In the genomic region with DNA sequence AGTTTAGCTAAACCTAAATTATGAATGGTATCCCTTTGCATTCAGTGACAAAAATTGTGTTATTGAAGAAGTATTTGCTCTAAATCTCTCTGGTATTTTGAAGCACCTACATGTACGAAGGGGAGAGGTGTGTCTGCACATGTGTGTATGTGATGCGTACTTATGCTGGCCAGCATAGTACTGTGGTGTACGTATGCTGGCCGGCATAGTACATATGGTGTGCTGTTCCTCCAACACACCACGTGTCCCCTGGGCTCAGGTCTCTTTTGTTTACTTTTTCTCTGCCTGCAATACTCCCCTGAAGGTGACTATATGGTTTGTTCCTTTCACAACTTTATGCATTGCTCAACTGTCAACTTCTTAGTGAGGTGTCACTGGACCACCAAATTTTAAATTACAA, we compare ENCODE assay signal across 2 cellular contexts.
TF ChIP-seq lines count a peak whose summit lies in the region.

No MANE protein-coding gene starts in this region.

TF ChIP-seq in HepG2, 621 proteins besides CTCF, POLR2A, EP300 and RAD21:
- TF ChIP-seq, protein P1, sequence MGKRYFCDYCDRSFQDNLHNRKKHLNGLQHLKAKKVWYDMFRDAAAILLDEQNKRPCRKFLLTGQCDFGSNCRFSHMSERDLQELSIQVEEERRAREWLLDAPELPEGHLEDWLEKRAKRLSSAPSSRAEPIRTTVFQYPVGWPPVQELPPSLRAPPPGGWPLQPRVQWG (CRISPR knock-in tag; IDR thresholded peaks at IDR 0.05; ENCODE audit: borderline replicate concordance, low read depth) = no peak
- no peak for TF ChIP-seq GABPA (IDR thresholded peaks at IDR 0.05; ENCODE audit: low read depth, low read length)
- TF ChIP-seq GABPA (CRISPR knock-in tag; IDR thresholded peaks at IDR 0.05; ENCODE audit: low read depth) = no peak
- TF ChIP-seq ZFP36 (IDR thresholded peaks at IDR 0.05; ENCODE audit: borderline replicate concordance, low read depth, low read length, partially characterized antibody) = no peak
- TF ChIP-seq FOXK2 (IDR thresholded peaks at IDR 0.05) = no peak
- TF ChIP-seq, protein P2, sequence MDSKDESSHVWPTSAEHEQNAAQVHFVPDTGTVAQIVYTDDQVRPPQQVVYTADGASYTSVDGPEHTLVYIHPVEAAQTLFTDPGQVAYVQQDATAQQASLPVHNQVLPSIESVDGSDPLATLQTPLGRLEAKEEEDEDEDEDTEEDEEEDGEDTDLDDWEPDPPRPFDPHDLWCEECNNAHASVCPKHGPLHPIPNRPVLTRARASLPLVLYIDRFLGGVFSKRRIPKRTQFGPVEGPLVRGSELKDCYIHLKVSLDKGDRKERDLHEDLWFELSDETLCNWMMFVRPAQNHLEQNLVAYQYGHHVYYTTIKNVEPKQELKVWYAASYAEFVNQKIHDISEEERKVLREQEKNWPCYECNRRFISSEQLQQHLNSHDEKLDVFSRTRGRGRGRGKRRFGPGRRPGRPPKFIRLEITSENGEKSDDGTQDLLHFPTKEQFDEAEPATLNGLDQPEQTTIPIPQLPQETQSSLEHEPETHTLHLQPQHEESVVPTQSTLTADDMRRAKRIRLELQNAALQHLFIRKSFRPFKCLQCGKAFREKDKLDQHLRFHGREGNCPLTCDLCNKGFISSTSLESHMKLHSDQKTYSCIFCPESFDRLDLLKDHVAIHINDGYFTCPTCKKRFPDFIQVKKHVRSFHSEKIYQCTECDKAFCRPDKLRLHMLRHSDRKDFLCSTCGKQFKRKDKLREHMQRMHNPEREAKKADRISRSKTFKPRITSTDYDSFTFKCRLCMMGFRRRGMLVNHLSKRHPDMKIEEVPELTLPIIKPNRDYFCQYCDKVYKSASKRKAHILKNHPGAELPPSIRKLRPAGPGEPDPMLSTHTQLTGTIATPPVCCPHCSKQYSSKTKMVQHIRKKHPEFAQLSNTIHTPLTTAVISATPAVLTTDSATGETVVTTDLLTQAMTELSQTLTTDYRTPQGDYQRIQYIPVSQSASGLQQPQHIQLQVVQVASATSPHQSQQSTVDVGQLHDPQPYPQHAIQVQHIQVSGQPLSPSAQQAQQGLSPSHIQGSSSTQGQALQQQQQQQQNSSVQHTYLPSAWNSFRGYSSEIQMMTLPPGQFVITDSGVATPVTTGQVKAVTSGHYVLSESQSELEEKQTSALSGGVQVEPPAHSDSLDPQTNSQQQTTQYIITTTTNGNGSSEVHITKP (CRISPR knock-in tag; IDR thresholded peaks at IDR 0.05; ENCODE audit: low read depth) = 0 out of 2 replicates have a peak, but pooled peaks have one; percentile 33
TF ChIP-seq in HepG2: peak in this region for 1.

TF ChIP-seq in IMR-90, 13 proteins besides CTCF, POLR2A, EP300 and RAD21:
- TF ChIP-seq CHD1 (IDR thresholded peaks at IDR 0.05; ENCODE audit: low read depth, low read length) (no peak), FOS (IDR thresholded peaks at IDR 0.05; ENCODE audit: low read depth, low read length) (no peak), RFX5 (IDR thresholded peaks at IDR 0.05; ENCODE audit: low read depth, low read length) (no peak), MAZ (IDR thresholded peaks at IDR 0.05; ENCODE audit: borderline replicate concordance, low read depth, low read length) (no peak), SMC3 (IDR thresholded peaks at IDR 0.05; ENCODE audit: low read depth, low read length) (no peak), BHLHE40 (IDR thresholded peaks at IDR 0.05; ENCODE audit: low read depth, low read length) (no peak), CEBPB (IDR thresholded peaks at IDR 0.05; ENCODE audit: low read depth, low read length) (no peak), RCOR1 (IDR thresholded peaks at IDR 0.05; ENCODE audit: insufficient replicate concordance, low read length) (no peak), MXI1 (IDR thresholded peaks at IDR 0.05; ENCODE audit: borderline replicate concordance, low read depth, low read length) (no peak)
- TF ChIP-seq, protein P3, sequence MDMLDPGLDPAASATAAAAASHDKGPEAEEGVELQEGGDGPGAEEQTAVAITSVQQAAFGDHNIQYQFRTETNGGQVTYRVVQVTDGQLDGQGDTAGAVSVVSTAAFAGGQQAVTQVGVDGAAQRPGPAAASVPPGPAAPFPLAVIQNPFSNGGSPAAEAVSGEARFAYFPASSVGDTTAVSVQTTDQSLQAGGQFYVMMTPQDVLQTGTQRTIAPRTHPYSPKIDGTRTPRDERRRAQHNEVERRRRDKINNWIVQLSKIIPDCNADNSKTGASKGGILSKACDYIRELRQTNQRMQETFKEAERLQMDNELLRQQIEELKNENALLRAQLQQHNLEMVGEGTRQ (IDR thresholded peaks at IDR 0.05; ENCODE audit: low read depth, low read length) = no peak
- TF ChIP-seq, protein P4, sequence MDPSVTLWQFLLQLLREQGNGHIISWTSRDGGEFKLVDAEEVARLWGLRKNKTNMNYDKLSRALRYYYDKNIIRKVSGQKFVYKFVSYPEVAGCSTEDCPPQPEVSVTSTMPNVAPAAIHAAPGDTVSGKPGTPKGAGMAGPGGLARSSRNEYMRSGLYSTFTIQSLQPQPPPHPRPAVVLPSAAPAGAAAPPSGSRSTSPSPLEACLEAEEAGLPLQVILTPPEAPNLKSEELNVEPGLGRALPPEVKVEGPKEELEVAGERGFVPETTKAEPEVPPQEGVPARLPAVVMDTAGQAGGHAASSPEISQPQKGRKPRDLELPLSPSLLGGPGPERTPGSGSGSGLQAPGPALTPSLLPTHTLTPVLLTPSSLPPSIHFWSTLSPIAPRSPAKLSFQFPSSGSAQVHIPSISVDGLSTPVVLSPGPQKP (IDR thresholded peaks at IDR 0.05; ENCODE audit: borderline replicate concordance, low read depth, low read length) = no peak
